ENCODE assay signal across 8 cellular contexts in genomic region chr4:127997534-127998388, GRCh38. TPM values are rescaled to one million over a fixed set of nuclear protein-coding genes. Genes with fewer than 3 reads are reported as not detected.
DNase-seq lines count a peak whose midpoint lies in the region; ATAC-seq and TF ChIP-seq lines count a peak whose summit lies in the region.

No MANE protein-coding gene starts in this region.

- H3K27me3 ChIP-seq in esophagus muscularis mucosa, result no peaks in the 10 kb centered on the region
- H3K27me3 ChIP-seq in upper lobe of right lung, result no peaks in the 10 kb centered on the region

- H3K4me3 ChIP-seq in esophagus muscularis mucosa, result no peak overlapping the region
- H3K4me3 ChIP-seq in upper lobe of right lung, result no peak overlapping the region

- no peak overlapping the region for H3K27ac ChIP-seq in esophagus muscularis mucosa (replicated peaks in 1 of 4)
- H3K27ac ChIP-seq in upper lobe of right lung, result no peak overlapping the region

- H3K4me1 ChIP-seq in esophagus muscularis mucosa (no peaks in the 10 kb centered on the region), upper lobe of right lung (no peaks in the 10 kb centered on the region)

- ATAC-seq in GM18909 (IDR thresholded peaks at IDR 0.05; ENCODE audit: poor library complexity, unreplicated experiment) (peak; percentile 99), HG03039 (IDR thresholded peaks at IDR 0.05; ENCODE audit: unreplicated experiment) (peak; percentile 98), upper lobe of right lung (peak; percentile 75)

- peaks cover 0 to 12% (median 2%) of the 10 kb centered on the region in 4 donors for H3K9me3 ChIP-seq in esophagus muscularis mucosa
- no peaks in the 10 kb centered on the region for H3K9me3 ChIP-seq in upper lobe of right lung

- WGBS in esophagus muscularis mucosa, result 82% methylated on average over 8 of the region's 8 CpGs

- DNase-seq in CD1c-positive myeloid dendritic cell (ENCODE audit: extremely low spot score), result peak; percentile 35
- peak; percentile 83 for DNase-seq in RKO (ENCODE audit: low spot score)
- DNase-seq in esophagus muscularis mucosa (ENCODE audit: extremely low spot score), result no peak
- no peak for DNase-seq in upper lobe of right lung
- no peak for DNase-seq in cerebellum (ENCODE audit: low spot score)
- DNase-seq in NCI-H1048 (lab: John Stamatoyannopoulos, UW), result no peak

- no peak for TF ChIP-seq EP300 in esophagus muscularis mucosa (IDR thresholded peaks at IDR 0.05)

- TF ChIP-seq POLR2A in esophagus muscularis mucosa (IDR thresholded peaks at IDR 0.05; ENCODE audit: low read depth), result no peak

- intact Hi-C loops in esophagus muscularis mucosa (cut with DNase I), result no loop called here
- intact Hi-C loops in upper lobe of right lung (cut with DNase I), result no loop called here

- TF ChIP-seq CTCF in esophagus muscularis mucosa (IDR thresholded peaks at IDR 0.05), result peak in 2 of 3 experiments; percentile 13 to 25
- peak; percentile 17 for TF ChIP-seq CTCF in upper lobe of right lung (IDR thresholded peaks at IDR 0.05)

- H3K36me3 ChIP-seq in esophagus muscularis mucosa, result peaks cover 0 to 30% (median 7%) of the 10 kb centered on the region in 4 donors
- no peaks in the 10 kb centered on the region for H3K36me3 ChIP-seq in upper lobe of right lung

RNA-seq across cellular contexts. Expression of gene ABHD18, which starts 32.6 kb away (rescaled TPM):
- total RNA-seq in esophagus muscularis mucosa (1 to 10 TPM; 4.7 to 10.0 (median 7.1) TPM), upper lobe of right lung (14.4 TPM), cerebellum (17.2 TPM)

RNA-seq across cellular contexts. Expression of gene MFSD8, which starts 32.8 kb away (rescaled TPM):
- total RNA-seq in esophagus muscularis mucosa, result 10 to 100 TPM; 13.6 to 36.1 (median 16.3) TPM
- 27.8 TPM for total RNA-seq in upper lobe of right lung
- total RNA-seq in cerebellum, result 58.1 TPM

Comparison
In these comparisons a context has a peak if more than half of its experiments do, and no peak if none do; other contexts are left out.
1. DNase-seq: peak in CD1c-positive myeloid dendritic cell (single experiment) and RKO (single experiment); none in esophagus muscularis mucosa (single experiment), upper lobe of right lung (single experiment), cerebellum (single experiment) and NCI-H1048 (single experiment).
2. Peak in every context shown above with its lines, with median percentiles within 50 percentile points of each other: ATAC-seq.